In genomic region chr17:34167359-34167758, GRCh38 we compare ENCODE assay signal across 1 cellular context.
TF ChIP-seq lines count a peak whose summit lies in the region.

No MANE protein-coding gene starts in this region.

TF ChIP-seq in HEK293, 187 proteins besides CTCF, POLR2A, EP300 and RAD21 (continued from another document and continues in another):
- TF ChIP-seq ZSCAN4 (tag by site-specific recombination; IDR thresholded peaks at IDR 0.05) (no peak), ZNF76 (tag by site-specific recombination; IDR thresholded peaks at IDR 0.05; ENCODE audit: borderline replicate concordance, low read depth) (no peak), ZBTB20 (tag by site-specific recombination; IDR thresholded peaks at IDR 0.05) (no peak), ATF2 (tag by site-specific recombination; IDR thresholded peaks at IDR 0.05; ENCODE audit: low read depth) (no peak), ZNF768 (tag by site-specific recombination; IDR thresholded peaks at IDR 0.05) (no peak), ZNF354C (tag by site-specific recombination; IDR thresholded peaks at IDR 0.05; ENCODE audit: borderline replicate concordance, low read depth) (no peak), BCL6B (tag by site-specific recombination; IDR thresholded peaks at IDR 0.05) (no peak), ZNF513 (tag by site-specific recombination; IDR thresholded peaks at IDR 0.05) (no peak), ZNF677 (tag by site-specific recombination; IDR thresholded peaks at IDR 0.05) (no peak), PATZ1 (tag by site-specific recombination; IDR thresholded peaks at IDR 0.05) (no peak), PRDM6 (tag by site-specific recombination; IDR thresholded peaks at IDR 0.05) (peak; percentile 52; the same call in 1 of the 2 replicates), KLF8 (tag by site-specific recombination; IDR thresholded peaks at IDR 0.05) (no peak), ZNF24 (tag by site-specific recombination; IDR thresholded peaks at IDR 0.05) (no peak), ZNF645 (tag by site-specific recombination; IDR thresholded peaks at IDR 0.05) (no peak), ZNF521 (tag by site-specific recombination; IDR thresholded peaks at IDR 0.05) (no peak), GLIS1 (tag by site-specific recombination; IDR thresholded peaks at IDR 0.05) (peak; percentile 15; the same call in 1 of the 2 replicates), ZNF660 (tag by site-specific recombination; IDR thresholded peaks at IDR 0.05) (no peak), ZNF10 (tag by site-specific recombination; IDR thresholded peaks at IDR 0.05) (no peak), ZNF280D (tag by site-specific recombination; IDR thresholded peaks at IDR 0.05) (no peak), ZNF639 (tag by site-specific recombination; IDR thresholded peaks at IDR 0.05) (no peak), ZNF473 (tag by site-specific recombination; IDR thresholded peaks at IDR 0.05) (no peak), ZBTB17 (tag by site-specific recombination; IDR thresholded peaks at IDR 0.05) (peak; percentile 52; the same call in 1 of the 2 replicates), ZNF692 (tag by site-specific recombination; IDR thresholded peaks at IDR 0.05) (no peak), GLIS2 (tag by site-specific recombination; IDR thresholded peaks at IDR 0.05) (no peak), ZNF114 (tag by site-specific recombination; IDR thresholded peaks at IDR 0.05) (no peak), WT1 (tag by site-specific recombination; IDR thresholded peaks at IDR 0.05) (0 out of 2 replicates have a peak, but pooled peaks have one; percentile 40), ZBTB48 (tag by site-specific recombination; IDR thresholded peaks at IDR 0.05) (no peak), ZNF544 (tag by site-specific recombination; IDR thresholded peaks at IDR 0.05) (no peak), ZNF404 (tag by site-specific recombination; IDR thresholded peaks at IDR 0.05) (no peak), ZNF398 (tag by site-specific recombination; IDR thresholded peaks at IDR 0.05) (no peak), ZNF785 (tag by site-specific recombination; IDR thresholded peaks at IDR 0.05) (no peak), ZNF501 (tag by site-specific recombination; IDR thresholded peaks at IDR 0.05) (no peak), ZNF558 (tag by site-specific recombination; IDR thresholded peaks at IDR 0.05) (no peak), ZBTB44 (tag by site-specific recombination; IDR thresholded peaks at IDR 0.05) (peak; percentile 26; the same call in 1 of the 2 replicates), OVOL3 (tag by site-specific recombination; IDR thresholded peaks at IDR 0.05) (no peak), ZNF561 (tag by site-specific recombination; IDR thresholded peaks at IDR 0.05; ENCODE audit: borderline replicate concordance) (0 out of 2 replicates have a peak, but pooled peaks have one; percentile 25)
